ENCODE assay signal across 22 cellular contexts in the genomic region with DNA sequence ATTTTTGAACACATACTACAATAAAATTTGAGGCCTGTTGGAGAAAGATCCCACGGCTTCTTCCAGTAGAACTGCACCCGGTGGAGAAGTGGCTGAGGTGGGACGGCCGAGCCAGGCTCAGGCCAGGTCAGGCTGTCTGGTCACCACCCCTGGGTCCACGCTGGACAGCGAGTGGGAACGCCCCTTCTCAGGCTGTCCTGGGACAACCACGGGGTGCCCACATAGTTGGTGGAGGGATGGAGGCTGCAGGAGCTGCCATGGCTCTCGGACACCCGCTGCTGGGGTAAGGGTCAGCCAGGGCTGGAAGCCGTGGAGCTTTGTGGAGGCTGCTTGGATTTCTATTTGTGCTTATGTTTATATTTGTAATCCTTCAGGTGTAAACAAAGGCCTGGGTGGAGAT.
"Had no signal": no experiment of that assay in that cellular context is flagged by ENCODE, and none has a peak within 500 bp of the region (broad histone marks: within the 10 kb centered on the region; RNA-seq: fewer than 3 reads in every experiment).

No MANE protein-coding gene starts in this region.

- FAIRE-seq: endometrium had no signal

- H3K4me3 ChIP-seq: body of pancreas, cardiac muscle cell, tibial artery had no signal

- DNase-seq: activated CD4-positive, alpha-beta T cell treated with anti-CD3 and anti-CD28 coated beads for 4 hours; activated CD4-positive, alpha-beta T cell treated with anti-CD3 and anti-CD28 coated beads, Interleukin-2, amount 50 U/mL, for 48 hours; activated CD4-positive, CD25-positive, alpha-beta regulatory T cell; activated gamma-delta T cell; activated naive CD4-positive, alpha-beta T cell treated with anti-CD3 and anti-CD28 coated beads, Interleukin-2, amount 50 U/mL, for 16 hours; activated naive CD8-positive, alpha-beta T cell treated with anti-CD3 and anti-CD28 coated beads, Interleukin-2, amount 50 U/mL, for 24 hours; activated T-cell treated with anti-CD3 and anti-CD28 coated beads, Interleukin-2, amount 50 U/mL, for 72 hours; anterior cingulate cortex; body of pancreas; effector CD4-positive, alpha-beta T cell; erythroblast; foreskin fibroblast; mesenchymal stem cell; retina; stimulated activated CD4-positive, alpha-beta T cell treated with anti-CD3 and anti-CD28 coated beads, Interleukin-4, amount 100 ng/mL, for 24 hours; stimulated activated naive CD8-positive, alpha-beta T cell treated with anti-CD3 and anti-CD28 coated beads, Interleukin-15, Interleukin-2, amounts not matched to agents 100 U/mL and 50 U/mL, for 24 hours; substantia nigra; SW 1271; T-helper 17 cell had no signal

- H3K36me3 ChIP-seq: cardiac muscle cell had no signal

- H3K4me1 ChIP-seq: body of pancreas, tibial artery had no signal

- H3K27ac ChIP-seq: body of pancreas, cardiac muscle cell, tibial artery had no signal

- H3K9me3 ChIP-seq: body of pancreas, tibial artery had no signal

- H3K27me3 ChIP-seq: body of pancreas, cardiac muscle cell had no signal

- ATAC-seq: activated naive CD8-positive, alpha-beta T cell treated with anti-CD3 and anti-CD28 coated beads, Interleukin-2, amount 50 U/mL, for 24 hours; activated T-cell treated with anti-CD3 and anti-CD28 coated beads, Interleukin-2, amount 50 U/mL, for 72 hours; body of pancreas; stimulated activated naive CD8-positive, alpha-beta T cell treated with anti-CD3 and anti-CD28 coated beads, Interleukin-15, Interleukin-2, amounts not matched to agents 100 U/mL and 50 U/mL, for 24 hours; T-helper 17 cell had no signal
